In genomic region chr4:95585016-95585695, GRCh38 we compare ENCODE assay signal across 30 cellular contexts. TPM values are rescaled to one million over a fixed set of nuclear protein-coding genes. Genes with fewer than 3 reads are reported as not detected.
DNase-seq lines count a peak whose midpoint lies in the region; ATAC-seq, FAIRE-seq and TF ChIP-seq lines count a peak whose summit lies in the region.
"Had no signal": no experiment of that assay in that cellular context is flagged by ENCODE, and none has a peak within 500 bp of the region (broad histone marks: within the 10 kb centered on the region; RNA-seq: fewer than 3 reads in every experiment).

No MANE protein-coding gene starts in this region.

- no peak overlapping the region for H4K5ac ChIP-seq in IMR-90 (ENCODE audit: low read depth, low read length)

- H2AK9ac ChIP-seq in IMR-90 (replicated peaks; ENCODE audit: low read depth, low read length, poor library complexity): no peak overlapping the region

- H4K8ac ChIP-seq in IMR-90 (ENCODE audit: low read depth in 2 of 2, low read length in 2 of 2): no peak overlapping the region

- dilution Hi-C loops in IMR-90 (cut with HindIII; ENCODE audit: low sequenced_read_pairs, unreplicated experiment): no loop called here

- H3K36me3 ChIP-seq in DND-41 (ENCODE audit: insufficient read depth, low read length) (no peaks in the 10 kb centered on the region), IMR-90 (ENCODE audit: control insufficient read depth, insufficient read depth, low read length) (no peaks in the 10 kb centered on the region), astrocyte (ENCODE audit: insufficient read depth, low read length) (no peaks in the 10 kb centered on the region)
- H3K36me3 ChIP-seq: lower lobe of right lung, neutrophil, Peyer's patch, SJCRH30, tibial artery, vagina, WERI-Rb-1 had no signal

- no peaks in the 10 kb centered on the region for H3K9me1 ChIP-seq in IMR-90 (ENCODE audit: insufficient read depth, low read length)

- H3K27me3 ChIP-seq in DND-41 (ENCODE audit: insufficient read depth, low read length, poor library complexity): no peaks in the 10 kb centered on the region
- H3K27me3 ChIP-seq in IMR-90 (ENCODE audit: control insufficient read depth, insufficient read depth, low read length): no peaks in the 10 kb centered on the region
- H3K27me3 ChIP-seq in astrocyte (ENCODE audit: insufficient read depth, low read length): no peaks in the 10 kb centered on the region
- H3K27me3 ChIP-seq: neutrophil, Peyer's patch, SJCRH30, tibial artery, vagina had no signal

- H3K56ac ChIP-seq in IMR-90 (ENCODE audit: extremely low read depth, insufficient read depth, low read length): no peak overlapping the region

- TF ChIP-seq POLR2A in IMR-90 (IDR thresholded peaks at IDR 0.05; ENCODE audit: low read depth, low read length): no peak

- DNase-seq in DND-41 (no peak), IMR-90 (peak; percentile 4), astrocyte (ENCODE audit: low read depth) (peak; percentile 3), kidney tubule cell (ENCODE audit: low spot score) (peak; percentile 68), GM13977 (ENCODE audit: low spot score) (no peak)
- DNase-seq: activated CD4-positive, alpha-beta T cell treated with anti-CD3 and anti-CD28 coated beads for 4 hours; activated CD8-positive, alpha-beta memory T cell treated with anti-CD3 and anti-CD28 coated beads for 24 hours; activated T-cell treated with anti-CD3 and anti-CD28 coated beads for 4 hours; C1 segment of cervical spinal cord; DMS153; effector CD8-positive, alpha-beta T cell; GDM1; kidney glomerular epithelial cell; lower lobe of right lung; naive thymus-derived CD4-positive, alpha-beta T cell; NCI-H1436; NCI-H345; Peyer's patch; SJCRH30; stimulated activated CD8-positive, alpha-beta memory T cell treated with anti-CD3 and anti-CD28 coated beads, Interleukin-4, amount 100 ng/mL, for 48 hours; T1000; tibial artery; WERI-Rb-1 had no signal

- H3K79me1 ChIP-seq in IMR-90 (ENCODE audit: low read depth in 1 of 2, low read length in 2 of 2): no peaks in the 10 kb centered on the region

- no peaks in the 10 kb centered on the region for H3K79me2 ChIP-seq in DND-41 (ENCODE audit: insufficient read depth, low read length)
- H3K79me2 ChIP-seq in astrocyte (ENCODE audit: insufficient read depth, low read length): no peaks in the 10 kb centered on the region

- H3K23ac ChIP-seq in IMR-90 (ENCODE audit: low read depth, low read length): no peak overlapping the region

- no peak for TF ChIP-seq RAD21 in IMR-90 (IDR thresholded peaks at IDR 0.05; ENCODE audit: low read length)

- H3K4me1 Mint-ChIP-seq in astrocyte (ENCODE audit: low read depth, unreplicated experiment): no peaks in the 10 kb centered on the region
- H3K4me1 Mint-ChIP-seq: naive thymus-derived CD4-positive, alpha-beta T cell had no signal

- H3K4me3 ChIP-seq in DND-41 (ENCODE audit: low read depth in 1 of 2, low read length in 2 of 2) (no peak overlapping the region), IMR-90 (ENCODE audit: insufficient read depth, low read depth, low read length) (no peak overlapping the region), astrocyte (ENCODE audit: insufficient read depth, low read depth, low read length) (no peak overlapping the region)
- H3K4me3 ChIP-seq: coronary artery, lower lobe of right lung, Peyer's patch, SJCRH30, tibial artery, vagina had no signal

- CTCF ChIA-PET in IMR-90 (lab: Yijun Ruan, JAX): no interaction called here

- H3K9me3 ChIP-seq in DND-41 (ENCODE audit: insufficient read depth, low read length, severe bottlenecking): peaks cover 3% of the 10 kb centered on the region
- H3K9me3 ChIP-seq in IMR-90 (ENCODE audit: control insufficient read depth, insufficient read depth, low read length): no peaks in the 10 kb centered on the region; the same call in 1 of the 2 replicates
- no peaks in the 10 kb centered on the region for H3K9me3 ChIP-seq in astrocyte (ENCODE audit: insufficient read depth, low read depth, low read length)
- H3K9me3 ChIP-seq: lower lobe of right lung, neutrophil, Peyer's patch, SJCRH30, tibial artery, vagina had no signal

- no peak for FAIRE-seq in astrocyte (lab: Jason Lieb, UNC)

- no peak overlapping the region for H2BK5ac ChIP-seq in IMR-90 (ENCODE audit: low read depth, low read length, poor library complexity, severe bottlenecking)

- H2BK15ac ChIP-seq in IMR-90 (ENCODE audit: low read depth, low read length): no peak overlapping the region

- H3K4me2 ChIP-seq in DND-41 (ENCODE audit: insufficient read depth, low read length) (no peak overlapping the region), IMR-90 (ENCODE audit: low read depth, low read length) (no peak overlapping the region), astrocyte (ENCODE audit: low read length) (no peak overlapping the region)

- POLR2A ChIA-PET in IMR-90 (lab: Charles Lee; ENCODE audit: unreplicated experiment): no interaction called here

- no peak overlapping the region for H4K91ac ChIP-seq in IMR-90 (ENCODE audit: insufficient read depth, low read depth, low read length)

- no peak overlapping the region for H3K18ac ChIP-seq in IMR-90 (ENCODE audit: low read depth, low read length)

- H2BK120ac ChIP-seq in IMR-90 (ENCODE audit: low read depth, low read length): no peak overlapping the region

- TF ChIP-seq CTCF in DND-41 (IDR thresholded peaks at IDR 0.05; ENCODE audit: borderline replicate concordance, extremely low read depth, low read length, poor library complexity, severe bottlenecking): no peak
- no peak for TF ChIP-seq CTCF in IMR-90 (conservative IDR thresholded peaks at IDR 0.05; ENCODE audit: low read depth, low read length)
- no peak for TF ChIP-seq CTCF in astrocyte (IDR thresholded peaks at IDR 0.05; ENCODE audit: insufficient read depth, low read depth, low read length)
- TF ChIP-seq CTCF in GM13977 (IDR thresholded peaks at IDR 0.05; ENCODE audit: extremely low read depth, insufficient read depth, missing control alignments): no peak

- no peak overlapping the region for H3K27ac ChIP-seq in DND-41 (ENCODE audit: low read length)
- no peak overlapping the region for H3K27ac ChIP-seq in IMR-90 (ENCODE audit: insufficient read depth, low read length)
- H3K27ac ChIP-seq in astrocyte (ENCODE audit: low read depth, low read length): no peak overlapping the region
- H3K27ac ChIP-seq: coronary artery, lower lobe of right lung, neutrophil, Peyer's patch, SJCRH30, tibial artery, vagina, WERI-Rb-1 had no signal

- intact Hi-C loops in IMR-90 (cut with micrococcal nuclease): no loop called here

- no peak overlapping the region for H2BK20ac ChIP-seq in IMR-90 (ENCODE audit: low read depth, low read length)

- H3K4ac ChIP-seq in IMR-90 (ENCODE audit: low read depth, low read length): no peak overlapping the region

- H3K27me3 Mint-ChIP-seq in astrocyte (ENCODE audit: low read depth, unreplicated experiment): no peaks in the 10 kb centered on the region

- no peak overlapping the region for H2AK5ac ChIP-seq in IMR-90 (ENCODE audit: low read depth, low read length)

- H3K9ac ChIP-seq in DND-41 (ENCODE audit: low read depth, low read length) (no peak overlapping the region), IMR-90 (ENCODE audit: low read depth, low read length) (no peak overlapping the region), astrocyte (ENCODE audit: low read length) (no peak overlapping the region)

- peaks cover 1% of the 10 kb centered on the region for H3K9me3 Mint-ChIP-seq in astrocyte (ENCODE audit: unreplicated experiment)

- ATAC-seq in DND-41 (ENCODE audit: insufficient read depth, low read depth) (no peak), IMR-90 (ENCODE audit: low read depth) (no peak), HG03045 (IDR thresholded peaks at IDR 0.05; ENCODE audit: unreplicated experiment) (no peak), GM21717 (IDR thresholded peaks at IDR 0.05; ENCODE audit: unreplicated experiment) (no peak)
- ATAC-seq: lower lobe of right lung; naive thymus-derived CD4-positive, alpha-beta T cell; right cardiac atrium had no signal

- no peak overlapping the region for H3K14ac ChIP-seq in IMR-90 (replicated peaks; ENCODE audit: low read depth, low read length)

- H3K4me3 Mint-ChIP-seq in astrocyte (ENCODE audit: unreplicated experiment): no peak overlapping the region
- H3K4me3 Mint-ChIP-seq: activated naive CD8-positive, alpha-beta T cell; naive thymus-derived CD4-positive, alpha-beta T cell had no signal

- no peaks in the 10 kb centered on the region for H4K20me1 ChIP-seq in DND-41 (ENCODE audit: insufficient read depth, low read length)
- H4K20me1 ChIP-seq in IMR-90 (ENCODE audit: insufficient read depth, low read length): no peaks in the 10 kb centered on the region
- H4K20me1 ChIP-seq in astrocyte (ENCODE audit: insufficient read depth, low read length): no peaks in the 10 kb centered on the region

- no TSS peak for BruUV-seq in IMR-90 (replicated peaks; lab: Mats Ljungman, UMichigan)

- no peak overlapping the region for H3K27ac Mint-ChIP-seq in astrocyte (ENCODE audit: unreplicated experiment)
- H3K27ac Mint-ChIP-seq: activated naive CD8-positive, alpha-beta T cell; naive thymus-derived CD4-positive, alpha-beta T cell had no signal

- in situ Hi-C loops in IMR-90 (cut with MboI; ENCODE audit: low sequenced_read_pairs): no loop called here
- in situ Hi-C loops in GM13977 (cut with MboI; ENCODE audit: low pct_unique_long_range_greater_than_20kb, low sequenced_read_pairs, unreplicated experiment): no loop called here

- no peaks in the 10 kb centered on the region for H3K36me3 Mint-ChIP-seq in astrocyte (ENCODE audit: low read depth, unreplicated experiment)
- H3K36me3 Mint-ChIP-seq: activated naive CD8-positive, alpha-beta T cell; naive thymus-derived CD4-positive, alpha-beta T cell had no signal

- WGBS in IMR-90 (ENCODE audit: extremely low coverage in 2 of 2, insufficient read length in 1 of 2), 2 experiments: no CpG with 5 or more reads among the region's 5 CpGs

- no peaks in the 10 kb centered on the region for H3K4me1 ChIP-seq in DND-41 (ENCODE audit: insufficient read depth, low read length)
- H3K4me1 ChIP-seq in IMR-90 (ENCODE audit: control insufficient read depth, insufficient read depth, low read length): no peaks in the 10 kb centered on the region
- no peaks in the 10 kb centered on the region for H3K4me1 ChIP-seq in astrocyte (ENCODE audit: insufficient read depth, low read length)
- H3K4me1 ChIP-seq: lower lobe of right lung, Peyer's patch, SJCRH30, tibial artery, vagina had no signal

- 0 out of 2 replicates have a peak overlapping the region, but pooled peaks have one; percentile 3 for H2AFZ ChIP-seq in DND-41 (ENCODE audit: low read depth, low read length)
- H2AFZ ChIP-seq in IMR-90 (replicated peaks; ENCODE audit: low read length, poor library complexity): no peak overlapping the region
- H2AFZ ChIP-seq in astrocyte (ENCODE audit: low read depth, low read length): no peak overlapping the region

TF ChIP-seq in IMR-90, 13 proteins besides CTCF, POLR2A, EP300 and RAD21 (continues in another document):
- TF ChIP-seq NFE2L2 (IDR thresholded peaks at IDR 0.05; ENCODE audit: low read depth, low read length): no peak
- TF ChIP-seq MAFK (IDR thresholded peaks at IDR 0.05; ENCODE audit: low read depth, low read length): no peak
- TF ChIP-seq FOS (IDR thresholded peaks at IDR 0.05; ENCODE audit: low read depth, low read length): no peak

RNA-seq across cellular contexts. Expression of gene UNC5C, which starts 36.4 kb away (rescaled TPM):
- total RNA-seq in IMR-90 (2012; rRNA removed) (under 0.01 TPM in 1 of 2 replicates, not detected in the other), astrocyte (3.1 and 5.7 TPM in 2 replicates)
- polyA plus RNA-seq in IMR-90 (2012; rRNA removed): under 0.01 TPM in 1 of 2 replicates, not detected in the other
- not detected in 2 replicates for polyA plus RNA-seq in IMR-90 (2012; cell fraction: cytosol; rRNA removed)
- not detected in 2 replicates for polyA plus RNA-seq in IMR-90 (2012; cell fraction: nucleus; rRNA removed; ENCODE audit: low replicate concordance)
- total RNA-seq: naive thymus-derived CD4-positive, alpha-beta T cell; SJCRH30 had no signal
- polyA plus RNA-seq: naive thymus-derived CD4-positive, alpha-beta T cell had no signal

Comparison
In these comparisons a context has a peak if more than half of its experiments do, and no peak if none do; other contexts are left out.
1. DNase-seq: peak in IMR-90 (single experiment), astrocyte (single experiment) and kidney tubule cell (single experiment); none in DND-41 (single experiment) and GM13977 (single experiment).